Comparison of ENCODE assay signal across 22 cellular contexts in genomic region chr13:45439000-45439399, GRCh38.
"Had no signal": no experiment of that assay in that cellular context is flagged by ENCODE, and none has a peak within 500 bp of the region (broad histone marks: within the 10 kb centered on the region; RNA-seq: fewer than 3 reads in every experiment).

No MANE protein-coding gene starts in this region.

- H3K9me3 Mint-ChIP-seq: activated T-helper 1 cell treated with anti-CD3 and anti-CD28 coated beads, Interleukin-12 subunit alpha, Interleukin-12 subunit beta, Interleukin-2, Interleukin-4 antibody, amounts not matched to agents 30 ng/mL and 10 ng/mL and 1 ng/mL, durations not matched to agents 14 hours and 24 hours and 36 hours; dendritic cell treated with granulocyte-macrophage colony-stimulating factor and Interleukin-4, amounts not matched to agents 40 ng/mL and 50 ng/mL, for 4 days; nephron had no signal

- H3K27me3 ChIP-seq: esophagus squamous epithelium, tibial artery had no signal

- H3K27ac Mint-ChIP-seq: activated naive CD8-positive, alpha-beta T cell; activated T-helper 1 cell treated with anti-CD3 and anti-CD28 coated beads, Interleukin-12 subunit alpha, Interleukin-12 subunit beta, Interleukin-2, Interleukin-4 antibody, amounts not matched to agents 30 ng/mL and 10 ng/mL and 1 ng/mL, durations not matched to agents 14 hours and 24 hours and 36 hours; dendritic cell treated with granulocyte-macrophage colony-stimulating factor and Interleukin-4, amounts not matched to agents 40 ng/mL and 50 ng/mL, for 4 days; nephron had no signal

- H3K27ac ChIP-seq: esophagus squamous epithelium, tibial artery, VCaP had no signal

- H3K27me3 Mint-ChIP-seq: activated naive CD8-positive, alpha-beta T cell; dendritic cell treated with granulocyte-macrophage colony-stimulating factor and Interleukin-4, amounts not matched to agents 40 ng/mL and 50 ng/mL, for 4 days had no signal

- H3K9me3 ChIP-seq: esophagus squamous epithelium, tibial artery had no signal

- H3K36me3 Mint-ChIP-seq: activated naive CD8-positive, alpha-beta T cell had no signal

- H3K4me3 Mint-ChIP-seq: activated naive CD8-positive, alpha-beta T cell; activated T-helper 1 cell treated with anti-CD3 and anti-CD28 coated beads, Interleukin-12 subunit alpha, Interleukin-12 subunit beta, Interleukin-2, Interleukin-4 antibody, amounts not matched to agents 30 ng/mL and 10 ng/mL and 1 ng/mL, durations not matched to agents 14 hours and 24 hours and 36 hours; dendritic cell treated with granulocyte-macrophage colony-stimulating factor and Interleukin-4, amounts not matched to agents 40 ng/mL and 50 ng/mL, for 4 days; nephron had no signal

- H3K36me3 ChIP-seq: esophagus squamous epithelium, tibial artery had no signal

- H3K4me3 ChIP-seq: esophagus squamous epithelium, lung, tibial artery had no signal

- FAIRE-seq: bronchial epithelial cell, keratinocyte, urothelium cell line had no signal

- DNase-seq: activated CD4-positive, alpha-beta T cell treated with anti-CD3 and anti-CD28 coated beads for 1 hour; activated T-cell treated with anti-CD3 and anti-CD28 coated beads for 4 hours; effector memory CD4-positive, alpha-beta T cell; esophagus squamous epithelium; hypothalamus; midbrain; nucleus accumbens; stimulated activated CD4-positive, alpha-beta T cell treated with anti-CD3 and anti-CD28 coated beads, Interleukin-12 subunit alpha, Interleukin-12 subunit beta, amount 100 ng/mL, for 4 hours; stimulated activated CD4-positive, alpha-beta T cell treated with anti-CD3 and anti-CD28 coated beads, Interleukin-1b, Interleukin-23, amount 100 ng/mL, for 48 hours; stimulated activated CD8-positive, alpha-beta memory T cell treated with anti-CD3 and anti-CD28 coated beads, Interleukin-4, amount 100 ng/mL, for 48 hours; stimulated activated naive CD8-positive, alpha-beta T cell treated with anti-CD3 and anti-CD28 coated beads, Interleukin-15, Interleukin-2, amounts not matched to agents 100 U/mL and 50 U/mL, for 24 hours; substantia nigra; tibial artery had no signal

- ATAC-seq: stimulated activated naive CD8-positive, alpha-beta T cell treated with anti-CD3 and anti-CD28 coated beads, Interleukin-15, Interleukin-2, amounts not matched to agents 100 U/mL and 50 U/mL, for 24 hours had no signal
